In genomic region chr22:26461188-26461810, GRCh38 we compare ENCODE assay signal across 1 cellular context.
TF ChIP-seq lines count a peak whose summit lies in the region.

No MANE protein-coding gene starts in this region.

TF ChIP-seq in H1, 55 proteins besides CTCF, POLR2A, EP300 and RAD21:
- TF ChIP-seq TEAD4 (IDR thresholded peaks at IDR 0.05; ENCODE audit: low read depth, low read length) (peak; percentile 65; the same call in 1 of the 2 replicates), POU5F1 (IDR thresholded peaks at IDR 0.05; ENCODE audit: low read depth, low read length) (no peak)
